In the genomic region with DNA sequence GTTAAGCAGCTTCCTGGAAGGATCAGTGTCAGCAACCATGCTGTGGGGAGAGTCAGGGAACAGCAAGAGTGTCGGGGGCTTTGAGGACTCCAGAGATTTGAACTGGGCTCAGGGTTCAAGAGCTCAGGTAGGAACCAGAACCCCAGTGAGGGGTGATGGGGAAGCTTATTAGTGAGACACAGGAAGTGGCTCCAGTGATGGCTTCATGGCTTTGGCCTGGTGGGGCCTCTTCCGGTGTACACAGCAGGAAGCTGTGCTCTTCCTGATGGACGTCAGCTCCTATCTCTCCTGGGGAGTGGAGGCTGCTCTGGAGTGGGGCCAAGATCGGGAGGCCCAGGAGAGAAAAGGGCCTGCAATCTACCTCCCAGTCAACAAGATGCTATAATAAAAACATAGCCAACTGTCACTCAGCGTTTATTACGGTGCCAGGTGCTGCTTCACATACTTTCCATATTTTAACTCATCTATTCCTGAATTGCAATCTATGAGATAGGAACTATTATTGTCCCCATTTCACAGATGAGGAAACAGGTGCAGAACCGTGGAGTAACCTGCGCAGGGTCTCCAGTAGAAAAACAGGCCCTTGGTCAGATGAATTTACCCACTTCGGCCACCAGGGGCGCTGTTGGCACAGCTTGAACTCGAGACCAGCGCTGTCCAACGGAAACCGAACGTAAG, we compare ENCODE assay signal across 8 cellular contexts.
A peak's percentile ranks its signal among the peaks of the same experiment; 100 is the strongest.
DNase-seq lines count a peak whose midpoint lies in the region; ATAC-seq, FAIRE-seq and TF ChIP-seq lines count a peak whose summit lies in the region.

No MANE protein-coding gene starts in this region.

- H3K27ac ChIP-seq in DOHH2 (ENCODE audit: low read depth, low read length) (no peak overlapping the region), astrocyte (ENCODE audit: low read depth, low read length) (no peak overlapping the region), spleen (peak overlapping the region in 3 of 8 donors; percentile 39 to 55 (median 41))

- 25 to 32% (median 29%) methylated on average over 15 of the region's 15 CpGs for WGBS in spleen, 5 donors

- ATAC-seq in T-helper 17 cell: no peak
- no peak for ATAC-seq in HG02588 (IDR thresholded peaks at IDR 0.05; ENCODE audit: unreplicated experiment)

- TF ChIP-seq POLR2A in spleen (IDR thresholded peaks at IDR 0.05): no peak

- H3K4me3 ChIP-seq in DOHH2 (ENCODE audit: low read length): 0 out of 2 replicates have a peak overlapping the region, but pooled peaks have one; percentile 25
- no peak overlapping the region for H3K4me3 ChIP-seq in Jurkat, Clone E6-1 (ENCODE audit: low read length)
- no peak overlapping the region for H3K4me3 ChIP-seq in astrocyte (ENCODE audit: insufficient read depth, low read depth, low read length)
- no peak overlapping the region for H3K4me3 ChIP-seq in spleen

- no peaks in the 10 kb centered on the region for H3K9me3 Mint-ChIP-seq in astrocyte (ENCODE audit: unreplicated experiment)

- H3K36me3 Mint-ChIP-seq in T-helper 17 cell (ENCODE audit: low read depth): no peaks in the 10 kb centered on the region
- H3K36me3 Mint-ChIP-seq in astrocyte (ENCODE audit: low read depth, unreplicated experiment): no peaks in the 10 kb centered on the region

- H3K9me2 ChIP-seq in DOHH2 (replicated peaks; ENCODE audit: control insufficient read depth, low read length): no peaks in the 10 kb centered on the region

- H3K36me3 ChIP-seq in DOHH2 (ENCODE audit: control insufficient read depth, low read length): no peaks in the 10 kb centered on the region
- H3K36me3 ChIP-seq in astrocyte (ENCODE audit: insufficient read depth, low read length): no peaks in the 10 kb centered on the region
- H3K36me3 ChIP-seq in spleen: no peaks in the 10 kb centered on the region

- no peak overlapping the region for H2AFZ ChIP-seq in astrocyte (ENCODE audit: low read depth, low read length)

- H3K27me3 ChIP-seq in DOHH2 (ENCODE audit: control insufficient read depth, low read length) (no peaks in the 10 kb centered on the region), astrocyte (ENCODE audit: insufficient read depth, low read length) (peaks cover 2% of the 10 kb centered on the region), spleen (replicated peaks in 1 of 7) (peaks cover 0 to 7% (median 0%) of the 10 kb centered on the region in 7 donors)

- H3K79me2 ChIP-seq in DOHH2 (ENCODE audit: control insufficient read depth, low read length) (no peaks in the 10 kb centered on the region), astrocyte (ENCODE audit: insufficient read depth, low read length) (no peaks in the 10 kb centered on the region)

- H3K27me3 Mint-ChIP-seq in T-helper 17 cell: peaks cover 32% of the 10 kb centered on the region
- H3K27me3 Mint-ChIP-seq in astrocyte (ENCODE audit: low read depth, unreplicated experiment): peaks cover 37% of the 10 kb centered on the region

- peaks cover under 1% of the 10 kb centered on the region for H3K4me1 Mint-ChIP-seq in T-helper 17 cell
- peaks cover 3% of the 10 kb centered on the region for H3K4me1 Mint-ChIP-seq in astrocyte (ENCODE audit: low read depth, unreplicated experiment)

- H3K4me1 ChIP-seq in DOHH2 (ENCODE audit: control insufficient read depth, low read length): peaks cover 6% of the 10 kb centered on the region
- peaks cover 5% of the 10 kb centered on the region for H3K4me1 ChIP-seq in astrocyte (ENCODE audit: insufficient read depth, low read length)
- H3K4me1 ChIP-seq in spleen: peaks cover 0 to 67% (median 32%) of the 10 kb centered on the region in 6 donors

- intact Hi-C loops in spleen (cut with DNase I; ENCODE audit: low total_unique reads): loop anchor here (10.0 kb wide), 1 partner anchor 182 kb away; no protein-coding TSS in a partner anchor

- H3K4me2 ChIP-seq in DOHH2 (ENCODE audit: low read length) (peak overlapping the region; percentile 41), astrocyte (ENCODE audit: low read length) (no peak overlapping the region)

- peak; percentile 58 for FAIRE-seq in astrocyte (lab: Jason Lieb, UNC)

- H4K20me1 ChIP-seq in DOHH2 (ENCODE audit: control insufficient read depth, insufficient read depth, low read depth, low read length) (no peaks in the 10 kb centered on the region), astrocyte (ENCODE audit: insufficient read depth, low read length) (no peaks in the 10 kb centered on the region)

- DNase-seq in Jurkat, Clone E6-1 (ENCODE audit: low read depth, low spot score): peak; percentile 41
- peak; percentile 33 to 47 (median 45) for DNase-seq in T-helper 17 cell
- peak; percentile 21 for DNase-seq in astrocyte (ENCODE audit: low read depth)
- peak; percentile 15 to 26 for DNase-seq in hippocampal formation (lab: John Stamatoyannopoulos, UW)
- peak; percentile 87 for DNase-seq in spleen
- no peak for DNase-seq in cortex of kidney (lab: John Stamatoyannopoulos, UW)

- no peak overlapping the region for H3K9ac ChIP-seq in astrocyte (ENCODE audit: low read length)

- peak; percentile 97 for TF ChIP-seq CTCF in DOHH2 (IDR thresholded peaks at IDR 0.05; ENCODE audit: low read depth, low read length, poor library complexity, severe bottlenecking)
- peak; percentile 96 for TF ChIP-seq CTCF in astrocyte (IDR thresholded peaks at IDR 0.05; ENCODE audit: insufficient read depth, low read depth, low read length)
- TF ChIP-seq CTCF in spleen (IDR thresholded peaks at IDR 0.05 in 8 of 11, conservative IDR thresholded peaks at IDR 0.05 in 3 of 11): peak; percentile 56 to 91 (median 82)

- H3K27ac Mint-ChIP-seq in T-helper 17 cell (no peak overlapping the region), astrocyte (ENCODE audit: unreplicated experiment) (no peak overlapping the region)

- no peak overlapping the region for H3K4me3 Mint-ChIP-seq in T-helper 17 cell
- H3K4me3 Mint-ChIP-seq in astrocyte (ENCODE audit: unreplicated experiment): no peak overlapping the region

- no peaks in the 10 kb centered on the region for H3K9me3 ChIP-seq in DOHH2 (ENCODE audit: control insufficient read depth, insufficient read depth, low read length)
- no peaks in the 10 kb centered on the region for H3K9me3 ChIP-seq in T-helper 17 cell (ENCODE audit: control insufficient read depth, low read length, poor library complexity, severe bottlenecking)
- no peaks in the 10 kb centered on the region for H3K9me3 ChIP-seq in astrocyte (ENCODE audit: insufficient read depth, low read depth, low read length)
- H3K9me3 ChIP-seq in spleen: no peaks in the 10 kb centered on the region

- H3F3A ChIP-seq in DOHH2 (ENCODE audit: control insufficient read depth, insufficient read depth): no peaks in the 10 kb centered on the region
